In the genomic region with DNA sequence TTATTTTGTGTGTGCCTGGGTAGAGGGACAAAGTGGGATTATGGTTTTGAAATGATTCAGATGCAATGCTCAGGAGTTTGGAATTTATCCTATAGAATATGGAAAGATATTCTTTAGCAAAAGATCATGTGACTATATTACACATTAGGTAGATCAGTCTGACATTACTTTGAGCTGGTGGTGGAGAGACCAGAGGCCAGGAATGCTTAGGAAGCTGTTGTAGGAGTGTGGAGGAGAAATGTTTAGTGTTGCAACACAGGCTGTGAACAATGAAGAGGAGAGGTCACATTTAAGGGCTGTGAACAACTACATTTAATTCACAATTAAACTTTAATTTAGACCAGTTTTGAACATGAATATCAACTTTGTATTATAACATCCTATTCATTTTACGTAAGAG, we compare ENCODE assay signal across 1 cellular context.
TF ChIP-seq lines count a peak whose summit lies in the region.

No MANE protein-coding gene starts in this region.

TF ChIP-seq in IMR-90, 13 proteins besides CTCF, POLR2A, EP300 and RAD21:
- TF ChIP-seq MXI1 (IDR thresholded peaks at IDR 0.05; ENCODE audit: borderline replicate concordance, low read depth, low read length) (no peak), CEBPB (IDR thresholded peaks at IDR 0.05; ENCODE audit: low read depth, low read length) (peak; percentile 80)
